ENCODE assay signal across 8 cellular contexts in the genomic region with DNA sequence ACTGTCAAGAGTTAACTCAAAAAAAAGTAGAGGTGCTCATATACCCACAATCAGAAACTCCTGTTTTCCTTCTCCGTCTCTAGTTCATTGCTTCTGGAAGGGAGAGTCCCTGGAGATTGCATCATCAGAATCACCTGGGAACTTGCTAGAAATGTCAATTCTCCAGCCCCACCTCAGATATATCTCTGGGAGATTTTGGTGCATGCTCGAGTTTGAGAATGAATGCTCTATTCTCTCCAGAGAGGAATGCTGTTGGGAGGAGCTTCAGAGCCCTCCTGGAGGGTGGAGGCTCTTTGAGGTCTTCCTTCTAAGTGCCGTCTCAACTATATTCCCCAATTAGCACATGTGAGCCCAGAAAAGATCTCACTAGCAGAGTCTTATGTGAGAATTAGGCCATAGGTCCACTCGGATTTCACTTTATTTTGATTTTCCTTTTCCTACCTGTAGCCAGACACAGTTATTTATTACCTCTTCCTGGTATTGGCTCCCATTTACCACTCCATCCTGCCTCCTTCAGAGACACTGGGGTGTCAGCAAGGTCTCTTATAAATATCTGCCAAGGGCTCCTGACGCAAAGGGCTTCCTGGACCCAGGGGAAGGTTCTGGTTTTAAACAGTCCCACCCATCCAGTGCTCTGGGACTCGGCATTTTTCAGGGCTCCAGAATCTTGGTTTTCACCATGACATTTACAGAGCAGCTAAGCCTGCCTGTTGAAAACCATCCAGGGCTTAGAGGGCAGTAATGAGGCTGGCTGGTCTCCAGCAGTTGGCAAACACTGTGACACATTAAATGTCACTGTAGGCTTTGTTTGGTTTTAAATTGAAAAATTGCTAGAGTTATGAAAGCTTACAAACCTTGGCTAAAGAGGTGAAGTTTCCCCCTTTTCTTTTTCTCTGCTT.
A peak's percentile ranks its signal among the peaks of the same experiment; 100 is the strongest.
DNase-seq lines count a peak whose midpoint lies in the region; ATAC-seq and TF ChIP-seq lines count a peak whose summit lies in the region.

No MANE protein-coding gene starts in this region.

- peaks cover 7% of the 10 kb centered on the region; the same call in 1 of the 2 replicates for H3K9me2 ChIP-seq in GM23338 (ENCODE audit: insufficient read depth)

- TF ChIP-seq EP300 in sigmoid colon (IDR thresholded peaks at IDR 0.05), result no peak

- H3K4me3 ChIP-seq in GM23338 (no peak overlapping the region), RWPE2 (ENCODE audit: severe bottlenecking) (no peak overlapping the region), sigmoid colon (no peak overlapping the region)

- TF ChIP-seq POLR2A in sigmoid colon (IDR thresholded peaks at IDR 0.05), result no peak

- H3F3A ChIP-seq in GM23338 (replicated peaks; ENCODE audit: low read depth), result no peaks in the 10 kb centered on the region

- TF ChIP-seq CTCF in GM23338 (conservative IDR thresholded peaks at IDR 0.05; ENCODE audit: low read depth in 2 of 2), result no peak
- peak; percentile 11 for TF ChIP-seq CTCF in RWPE2 (IDR thresholded peaks at IDR 0.05; ENCODE audit: poor library complexity, severe bottlenecking)
- no peak for TF ChIP-seq CTCF in sigmoid colon (IDR thresholded peaks at IDR 0.05)

- DNase-seq in GM23338 (ENCODE audit: low spot score), result peak; percentile 20
- no peak for DNase-seq in RWPE2 (ENCODE audit: low spot score)
- peak; percentile 54 for DNase-seq in fibroblast of peridontal ligament (ENCODE audit: extremely low read depth)
- peak; percentile 70 for DNase-seq in sigmoid colon
- DNase-seq in activated T-cell treated with anti-CD3 and anti-CD28 coated beads, Interleukin-2, amount 50 U/mL, for 72 hours, result no peak
- DNase-seq in stimulated activated CD4-positive, alpha-beta T cell treated with anti-CD3 and anti-CD28 coated beads, Interleukin-12 subunit alpha, Interleukin-12 subunit beta, amount 100 ng/mL, for 4 hours, result no peak
- DNase-seq in activated CD8-positive, alpha-beta memory T cell treated with anti-CD3 and anti-CD28 coated beads, Interleukin-2, amount 50 U/mL, for 4 hours, result no peak

- 17 to 52% methylated on average over 6 of the region's 6 CpGs for WGBS in sigmoid colon, 2 donors

- no peak overlapping the region for H3K27ac Mint-ChIP-seq in GM23338
- H3K27ac Mint-ChIP-seq in activated T-cell treated with anti-CD3 and anti-CD28 coated beads, Interleukin-2, amount 50 U/mL, for 72 hours, result no peak overlapping the region

- intact Hi-C loops in sigmoid colon (cut with DNase I), result no loop called here

- H3K27me3 ChIP-seq in GM23338 (ENCODE audit: insufficient read depth) (no peaks in the 10 kb centered on the region), RWPE2 (ENCODE audit: insufficient read depth, poor library complexity, severe bottlenecking) (no peaks in the 10 kb centered on the region), sigmoid colon (no peaks in the 10 kb centered on the region)

- no peaks in the 10 kb centered on the region for H3K36me3 Mint-ChIP-seq in GM23338 (ENCODE audit: low read depth)
- H3K36me3 Mint-ChIP-seq in activated T-cell treated with anti-CD3 and anti-CD28 coated beads, Interleukin-2, amount 50 U/mL, for 72 hours (ENCODE audit: insufficient read depth in 2 of 2), result peaks cover 0 to 2% of the 10 kb centered on the region in 2 donors

- H4K20me1 ChIP-seq in GM23338 (replicated peaks; ENCODE audit: insufficient read depth), result no peaks in the 10 kb centered on the region

- H3K4me3 Mint-ChIP-seq in GM23338, result no peak overlapping the region
- no peak overlapping the region for H3K4me3 Mint-ChIP-seq in activated T-cell treated with anti-CD3 and anti-CD28 coated beads, Interleukin-2, amount 50 U/mL, for 72 hours

- H3K9me3 Mint-ChIP-seq in GM23338, result no peaks in the 10 kb centered on the region
- H3K9me3 Mint-ChIP-seq in activated T-cell treated with anti-CD3 and anti-CD28 coated beads, Interleukin-2, amount 50 U/mL, for 72 hours, result peaks cover 2 to 5% of the 10 kb centered on the region in 2 donors

- H3K27me3 Mint-ChIP-seq in GM23338 (ENCODE audit: insufficient read depth, low read depth, poor library complexity), result peaks cover 5% of the 10 kb centered on the region
- peaks cover 17% of the 10 kb centered on the region for H3K27me3 Mint-ChIP-seq in activated T-cell treated with anti-CD3 and anti-CD28 coated beads, Interleukin-2, amount 50 U/mL, for 72 hours (ENCODE audit: low read depth)

- peaks cover 8% of the 10 kb centered on the region; the same call in 2 of the 3 replicates for H3K4me1 Mint-ChIP-seq in GM23338
- H3K4me1 Mint-ChIP-seq in activated T-cell treated with anti-CD3 and anti-CD28 coated beads, Interleukin-2, amount 50 U/mL, for 72 hours (ENCODE audit: low read depth), result peaks cover 56% of the 10 kb centered on the region

- no peak overlapping the region for H3K27ac ChIP-seq in GM23338 (ENCODE audit: low read depth)
- H3K27ac ChIP-seq in RWPE2 (ENCODE audit: poor library complexity, severe bottlenecking), result peak overlapping the region; percentile 44
- peak overlapping the region in 3 of 4 donors; percentile 46 to 62 (median 59) for H3K27ac ChIP-seq in sigmoid colon

- peak; percentile 50; the same call in 2 of the 3 replicates for ATAC-seq in GM23338
- no peak for ATAC-seq in RWPE2 (ENCODE audit: low read depth)
- ATAC-seq in HG02884 (IDR thresholded peaks at IDR 0.05; ENCODE audit: unreplicated experiment), result no peak
- ATAC-seq in activated T-cell treated with anti-CD3 and anti-CD28 coated beads, Interleukin-2, amount 50 U/mL, for 72 hours (replicated peaks in 1 of 2), result no peak

- H3K9me3 ChIP-seq in RWPE2 (ENCODE audit: severe bottlenecking) (no peaks in the 10 kb centered on the region), sigmoid colon (no peaks in the 10 kb centered on the region)

- no peak overlapping the region for H2AFZ ChIP-seq in GM23338

- no peak overlapping the region for H3K4me2 ChIP-seq in GM23338

- H3K36me3 ChIP-seq in GM23338 (ENCODE audit: insufficient read depth), result no peaks in the 10 kb centered on the region
- no peaks in the 10 kb centered on the region for H3K36me3 ChIP-seq in RWPE2 (ENCODE audit: low read depth)
- H3K36me3 ChIP-seq in sigmoid colon, result no peaks in the 10 kb centered on the region

- H3K79me2 ChIP-seq in GM23338 (replicated peaks; ENCODE audit: insufficient read depth), result no peaks in the 10 kb centered on the region

- H3K4me1 ChIP-seq in GM23338 (ENCODE audit: insufficient read depth), result no peaks in the 10 kb centered on the region; the same call in 1 of the 2 replicates
- H3K4me1 ChIP-seq in RWPE2 (ENCODE audit: insufficient read depth, poor library complexity, severe bottlenecking), result peaks cover 18% of the 10 kb centered on the region
- peaks cover 0 to 18% (median 16%) of the 10 kb centered on the region in 4 donors for H3K4me1 ChIP-seq in sigmoid colon

TF ChIP-seq in GM23338, 12 proteins besides CTCF, POLR2A, EP300 and RAD21:
- no peak for TF ChIP-seq ZNF331 (CRISPR knock-in tag; IDR thresholded peaks at IDR 0.05; ENCODE audit: low read depth)

Comparison
In these comparisons a context has a peak if more than half of its experiments do, and no peak if none do; other contexts are left out.
1. DNase-seq: peak in GM23338 (single experiment), fibroblast of peridontal ligament (single experiment) and sigmoid colon (single experiment); none in RWPE2 (single experiment), activated T-cell treated with anti-CD3 and anti-CD28 coated beads, Interleukin-2, amount 50 U/mL, for 72 hours (0 of 2), stimulated activated CD4-positive, alpha-beta T cell treated with anti-CD3 and anti-CD28 coated beads, Interleukin-12 subunit alpha, Interleukin-12 subunit beta, amount 100 ng/mL, for 4 hours (single experiment) and activated CD8-positive, alpha-beta memory T cell treated with anti-CD3 and anti-CD28 coated beads, Interleukin-2, amount 50 U/mL, for 4 hours (single experiment).